Comparison of ENCODE assay signal across 35 cellular contexts in genomic region chr1:208899438-208899837, GRCh38.
"Had no signal": no experiment of that assay in that cellular context is flagged by ENCODE, and none has a peak within 500 bp of the region (broad histone marks: within the 10 kb centered on the region; RNA-seq: fewer than 3 reads in every experiment).

No MANE protein-coding gene starts in this region.

- H3K9me3 ChIP-seq: MG63 had no signal

- H3K9ac ChIP-seq: KMS-11 had no signal

- H3K4me3 ChIP-seq: MG63 had no signal

- H3K4me2 ChIP-seq: KMS-11 had no signal

- H3K27ac ChIP-seq: KMS-11 had no signal

- H3K36me3 ChIP-seq: MG63 had no signal

- DNase-seq: Karpas-422, Kasumi-1, KG1, MG63, MV-4-11, NCI-H1048, NCI-H1092, NCI-H1092 treated with DMSO at 0.1 percent for 48 hours, NCI-H1105, NCI-H1105 treated with DMSO at 0.1 percent for 48 hours, NCI-H1417, NCI-H1417 treated with DMSO at 0.1 percent for 48 hours, NCI-H1436, NCI-H1436 treated with DMSO at 0.1 percent for 48 hours, NCI-H146, NCI-H1694, NCI-H1694 treated with DMSO at 0.1 percent for 48 hours, NCI-H187, NCI-H187 treated with DMSO at 0.1 percent for 48 hours, NCI-H1930, NCI-H2029, NCI-H2029 treated with DMSO at 0.1 percent for 48 hours, NCI-H2081, NCI-H2081 treated with DMSO at 0.1 percent for 48 hours, NCI-H2107, NCI-H2171, NCI-H2171 treated with DMSO at 0.1 percent for 48 hours, NCI-H2227 treated with DMSO at 0.1 percent for 48 hours, NCI-H226, NCI-H345, NCI-H446, NCI-H446 treated with DMSO at 0.1 percent for 48 hours, NCI-H510A, NCI-H510A treated with DMSO at 0.1 percent for 48 hours had no signal

- H3K27me3 ChIP-seq: MG63 had no signal
